10 cellular contexts compared by ENCODE assay signal in the genomic region with DNA sequence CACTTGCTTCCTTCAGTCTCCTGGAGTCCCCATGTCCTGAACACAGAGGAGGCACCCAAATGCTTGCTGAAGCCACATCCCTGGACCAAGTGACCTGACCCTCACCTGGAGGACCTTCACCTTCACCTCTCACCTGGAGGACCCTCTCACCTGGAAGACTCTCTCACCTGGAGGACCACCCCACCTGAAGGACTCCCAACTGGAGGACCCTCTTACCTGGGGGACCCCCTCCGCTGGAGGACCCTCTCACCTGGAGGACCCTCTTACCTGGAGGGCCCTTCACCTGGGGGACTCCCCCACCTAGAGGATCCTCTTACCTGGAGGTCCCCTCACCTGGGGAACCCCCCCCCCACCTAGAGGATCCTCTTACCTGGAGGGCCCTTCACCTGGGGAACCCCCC. TPM values are rescaled to one million over a fixed set of nuclear protein-coding genes. Genes with fewer than 3 reads are reported as not detected.
DNase-seq lines count a peak whose midpoint lies in the region; ATAC-seq, FAIRE-seq and TF ChIP-seq lines count a peak whose summit lies in the region.
"Had no signal": no experiment of that assay in that cellular context is flagged by ENCODE, and none has a peak within 500 bp of the region (broad histone marks: within the 10 kb centered on the region; RNA-seq: fewer than 3 reads in every experiment).

No MANE protein-coding gene starts in this region.

- H3K27me3 Mint-ChIP-seq in activated naive CD4-positive, alpha-beta T cell treated with anti-CD3 and anti-CD28 coated beads for 36 hours (ENCODE audit: low read depth) = no peaks in the 10 kb centered on the region
- no peaks in the 10 kb centered on the region for H3K27me3 Mint-ChIP-seq in activated B cell treated with CpG ODN at 0.5 μM for 24 hours

- no peak overlapping the region for H3K4me3 ChIP-seq in HepG2 (replicated peaks in 1 of 3; ENCODE audit: insufficient read depth in 1 of 3, low read depth in 2 of 3, low read length in 3 of 3)
- H3K4me3 ChIP-seq in suprapubic skin = peak overlapping the region; percentile 71
- no peak overlapping the region for H3K4me3 ChIP-seq in ascending aorta
- H3K4me3 ChIP-seq in tibial artery = no peak overlapping the region

- H3K36me3 ChIP-seq in HepG2 (replicated peaks in 1 of 2; ENCODE audit: control insufficient read depth in 1 of 2, insufficient read depth in 2 of 2, low read length in 2 of 2) (no peaks in the 10 kb centered on the region), suprapubic skin (peaks cover 15% of the 10 kb centered on the region), ascending aorta (peaks cover 4% of the 10 kb centered on the region in 2 donors), tibial artery (peaks cover 0 to 20% (median 7%) of the 10 kb centered on the region in 3 donors)
- H3K36me3 ChIP-seq: neutrophil had no signal

- TF ChIP-seq RAD21 in HepG2 (CRISPR knock-in tag; IDR thresholded peaks at IDR 0.05) = no peak

- TF ChIP-seq POLR2A in HepG2 (IDR thresholded peaks at IDR 0.05; ENCODE audit: insufficient read depth in 1 of 2, low read depth in 2 of 2, low read length in 2 of 2) (no peak), suprapubic skin (IDR thresholded peaks at IDR 0.05) (no peak)

- peaks cover 58% of the 10 kb centered on the region for H3K4me1 ChIP-seq in HepG2 (ENCODE audit: insufficient read depth, low read length)
- H3K4me1 ChIP-seq in suprapubic skin = peaks cover 21% of the 10 kb centered on the region
- H3K4me1 ChIP-seq in ascending aorta = peaks cover 4 to 5% of the 10 kb centered on the region in 2 donors
- H3K4me1 ChIP-seq in tibial artery = peaks cover 0 to 13% (median 8%) of the 10 kb centered on the region in 4 donors

- 100% methylated on average over 1 of the region's 1 CpG for WGBS in HepG2 (ENCODE audit: low lambda C conversion rate)
- 90% methylated on average over 1 of the region's 1 CpG for WGBS in suprapubic skin

- H3K9me3 ChIP-seq in HepG2 (ENCODE audit: low read length) (peaks cover 15% of the 10 kb centered on the region), suprapubic skin (no peaks in the 10 kb centered on the region), ascending aorta (no peaks in the 10 kb centered on the region), tibial artery (no peaks in the 10 kb centered on the region)
- H3K9me3 ChIP-seq: neutrophil had no signal

- intact Hi-C loops in activated naive CD4-positive, alpha-beta T cell treated with anti-CD3 and anti-CD28 coated beads for 36 hours (cut with micrococcal nuclease) = loop anchor here (1.0 to 2.0 kb wide), 2 partner anchors 15 to 27 kb away; partner anchors contain the start of gene SPATA2L
- intact Hi-C loops in activated B cell treated with CpG ODN at 0.5 μM for 24 hours (cut with micrococcal nuclease) (loop anchor here (1.0 to 5.0 kb wide), 4 partner anchors 14 to 186 kb away; partner anchors contain the start of genes TCF25 and ZNF276), HepG2 (cut with micrococcal nuclease; ENCODE audit: unreplicated experiment) (loop anchor here (2.0 kb wide), 2 partner anchors 15 kb away; partner anchors contain the start of gene SPATA2L), ascending aorta (cut with DNase I) (loop anchor here (1.0 to 10.0 kb wide), 4 partner anchors 14 to 441 kb away; partner anchors contain the start of genes CHMP1A, SPATA33 and ZNF276), tibial artery (cut with DNase I; ENCODE audit: low total_unique reads) (no loop called here)

- no peak overlapping the region for H3K27ac Mint-ChIP-seq in activated naive CD4-positive, alpha-beta T cell treated with anti-CD3 and anti-CD28 coated beads for 36 hours
- no peak overlapping the region for H3K27ac Mint-ChIP-seq in activated B cell treated with CpG ODN at 0.5 μM for 24 hours

- H3K9ac ChIP-seq in HepG2 (ENCODE audit: insufficient read depth, low read depth, low read length) = no peak overlapping the region

- 0 out of 2 replicates have a peak overlapping the region, but pooled peaks have one; percentile 28 for H3K4me2 ChIP-seq in HepG2 (ENCODE audit: low read depth, low read length)

- H3K36me3 Mint-ChIP-seq in activated naive CD4-positive, alpha-beta T cell treated with anti-CD3 and anti-CD28 coated beads for 36 hours (ENCODE audit: low read depth) = peaks cover 14% of the 10 kb centered on the region
- peaks cover 15% of the 10 kb centered on the region for H3K36me3 Mint-ChIP-seq in activated B cell treated with CpG ODN at 0.5 μM for 24 hours (ENCODE audit: low read depth)

- ATAC-seq in activated B cell treated with CpG ODN at 0.5 μM for 24 hours (ENCODE audit: low read depth) (no peak), HepG2 (no peak)

- in situ Hi-C loops in HepG2 (cut with HindIII; ENCODE audit: extremely low pct_ligation_motif_present, low pct_unique_long_range_greater_than_20kb) = no loop called here

- TF ChIP-seq CTCF in activated B cell treated with CpG ODN at 0.5 μM for 24 hours (IDR thresholded peaks at IDR 0.05) (no peak), HepG2 (CRISPR knock-in tag; IDR thresholded peaks at IDR 0.05) (no peak), suprapubic skin (IDR thresholded peaks at IDR 0.05) (no peak), ascending aorta (IDR thresholded peaks at IDR 0.05) (no peak), tibial artery (IDR thresholded peaks at IDR 0.05) (no peak)

- H2AFZ ChIP-seq in HepG2 (ENCODE audit: low read length) = no peak overlapping the region

- H3K27me3 ChIP-seq in HepG2 (ENCODE audit: control insufficient read depth in 1 of 2, insufficient read depth in 2 of 2, low read length in 2 of 2) = no peaks in the 10 kb centered on the region
- H3K27me3 ChIP-seq in suprapubic skin = no peaks in the 10 kb centered on the region
- H3K27me3 ChIP-seq in ascending aorta = no peaks in the 10 kb centered on the region
- H3K27me3 ChIP-seq in tibial artery = no peaks in the 10 kb centered on the region
- H3K27me3 ChIP-seq: neutrophil had no signal

- H3K79me2 ChIP-seq in HepG2 (ENCODE audit: insufficient read depth, low read length) = no peaks in the 10 kb centered on the region

- no peaks in the 10 kb centered on the region for H4K20me1 ChIP-seq in HepG2 (ENCODE audit: insufficient read depth, low read length)

- no peaks in the 10 kb centered on the region for H3K9me3 Mint-ChIP-seq in activated naive CD4-positive, alpha-beta T cell treated with anti-CD3 and anti-CD28 coated beads for 36 hours
- no peaks in the 10 kb centered on the region for H3K9me3 Mint-ChIP-seq in activated B cell treated with CpG ODN at 0.5 μM for 24 hours

- no peak for DNase-seq in activated naive CD4-positive, alpha-beta T cell treated with anti-CD3 and anti-CD28 coated beads for 36 hours
- no peak for DNase-seq in activated naive CD4-positive, alpha-beta T cell treated with anti-CD3 and anti-CD28 coated beads, Interleukin-2, amount 50 U/mL, for 16 hours
- DNase-seq in activated B cell treated with CpG ODN at 0.5 μM for 24 hours = no peak
- DNase-seq in HepG2 (ENCODE audit: low spot score) = no peak
- DNase-seq in suprapubic skin (ENCODE audit: low spot score in 2 of 2) = no peak
- no peak for DNase-seq in cerebellar nuclear complex (lab: John Stamatoyannopoulos, UW)
- no peak for DNase-seq in ascending aorta (ENCODE audit: low spot score in 2 of 2)
- DNase-seq in tibial artery = no peak

- H3K4me3 Mint-ChIP-seq in activated naive CD4-positive, alpha-beta T cell treated with anti-CD3 and anti-CD28 coated beads for 36 hours = peak overlapping the region; percentile 55
- peak overlapping the region; percentile 63 for H3K4me3 Mint-ChIP-seq in activated B cell treated with CpG ODN at 0.5 μM for 24 hours

- H3K27ac ChIP-seq in HepG2 (ENCODE audit: extremely low read length, insufficient read depth, low read length) (peak overlapping the region; percentile 17), suprapubic skin (no peak overlapping the region), ascending aorta (no peak overlapping the region), tibial artery (no peak overlapping the region)

- no peak for TF ChIP-seq EP300 in HepG2 (IDR thresholded peaks at IDR 0.05; ENCODE audit: low read depth in 2 of 2, low read length in 2 of 2)
- no peak for TF ChIP-seq EP300 in HepG2 (CRISPR knock-in tag; IDR thresholded peaks at IDR 0.05; ENCODE audit: borderline replicate concordance)
- no peak for TF ChIP-seq EP300 in suprapubic skin (IDR thresholded peaks at IDR 0.05)

- no TSS peak for BruUV-seq in HepG2 (replicated peaks; lab: Mats Ljungman, UMichigan)

- FAIRE-seq in HepG2 (lab: Jason Lieb, UNC) = no peak
- FAIRE-seq: G401.6 had no signal

- POLR2A ChIA-PET in activated B cell treated with CpG ODN at 0.5 μM for 24 hours (lab: Charles Lee) = interaction anchor here (0.5 to 2.1 kb wide), 13 partner anchors 12 to 710 kb away, joined by 3 to 38 read pairs (median 4); partner anchors contain the start of genes CHMP1A, SPATA33 and TCF25
- POLR2A ChIA-PET in HepG2 (lab: Yijun Ruan, JAX) = interaction anchor here (1.1 to 2.5 kb wide), 2 partner anchors 9 to 14 kb away, joined by 7 to 32 read pairs; no protein-coding TSS in a partner anchor

- CTCF ChIA-PET in activated naive CD4-positive, alpha-beta T cell treated with anti-CD3 and anti-CD28 coated beads for 36 hours (lab: Charles Lee) = interaction anchor here (1.0 to 1.4 kb wide), 2 partner anchors 15 to 110 kb away, joined by 4 to 5 read pairs; partner anchors contain the start of genes CPNE7 and SPATA2L
- CTCF ChIA-PET in activated B cell treated with CpG ODN at 0.5 μM for 24 hours (lab: Charles Lee) = interaction anchor here (1.0 to 2.1 kb wide), 2 partner anchors 14 to 28 kb away, joined by 3 to 5 read pairs; partner anchors contain the start of genes CHMP1A and SPATA33
- CTCF ChIA-PET in HepG2 (lab: Yijun Ruan, JAX; ENCODE audit: low intra/inter-chr PET ratio, low total read pairs) = no interaction called here

- H3K4me1 Mint-ChIP-seq in activated naive CD4-positive, alpha-beta T cell treated with anti-CD3 and anti-CD28 coated beads for 36 hours (ENCODE audit: low read depth) = peaks cover 15% of the 10 kb centered on the region
- peaks cover 18% of the 10 kb centered on the region for H3K4me1 Mint-ChIP-seq in activated B cell treated with CpG ODN at 0.5 μM for 24 hours

RNA-seq across cellular contexts. Expression of gene CDK10, which starts 0.6 kb away (rescaled TPM):
- 100 to 1,000 TPM; 128 to 158 TPM for total RNA-seq in activated naive CD4-positive, alpha-beta T cell treated with anti-CD3 and anti-CD28 coated beads for 36 hours
- total RNA-seq in activated B cell treated with CpG ODN at 0.5 μM for 24 hours (67.9 and 76.1 TPM in 2 replicates), HepG2 (2016; rRNA removed; fragmentation: Illumina TruSeq; extraction: Trizol) (1.2 and 2.5 TPM in 2 replicates), suprapubic skin (100 to 1,000 TPM in 1 of 4 donors, 10 to 100 TPM in 3; 42.8 to 118 (median 55.0) TPM), ascending aorta (141 TPM)
- total RNA-seq in HepG2 (2016; cell fraction: cytosol; rRNA removed; fragmentation: Illumina TruSeq; extraction: Trizol; ENCODE audit: low read depth) = 4.2 and 5.8 TPM in 2 replicates
- 1.4 and 2.6 TPM in 2 replicates for total RNA-seq in HepG2 (2016; cell fraction: insoluble cytoplasmic fraction; rRNA removed; fragmentation: Illumina TruSeq; extraction: Trizol)
- 3.5 TPM in 2 replicates for total RNA-seq in HepG2 (2016; cell fraction: membrane; rRNA removed; fragmentation: Illumina TruSeq; extraction: Trizol)
- total RNA-seq in HepG2 (2016; cell fraction: nucleus; rRNA removed; fragmentation: Illumina TruSeq; extraction: Trizol) = 2.4 and 3.5 TPM in 2 replicates
- polyA plus RNA-seq in HepG2 (2011; rRNA removed) = 3.9 and 4.3 TPM in 2 replicates
- 1.5 and 2.1 TPM in 2 replicates for polyA plus RNA-seq in HepG2 (2011; cell fraction: cytosol; rRNA removed)
- 28.1 and 29.8 TPM in 2 replicates for polyA plus RNA-seq in HepG2 (2011; cell fraction: nucleus; rRNA removed)
- polyA plus RNA-seq in HepG2 (2012) = 2.7 and 6.1 TPM in 2 replicates
- polyA plus RNA-seq in HepG2 (2016; cell fraction: cytosol; fragmentation: Illumina TruSeq; extraction: Trizol; ENCODE audit: low read depth) = 1.1 TPM in 2 replicates
- polyA plus RNA-seq in HepG2 (2016; cell fraction: insoluble cytoplasmic fraction; fragmentation: Illumina TruSeq; extraction: Trizol; ENCODE audit: low read depth) = 1.1 and 1.2 TPM in 2 replicates
- 1.0 and 1.2 TPM in 2 replicates for polyA plus RNA-seq in HepG2 (2016; cell fraction: membrane; fragmentation: Illumina TruSeq; extraction: Trizol; ENCODE audit: low read depth)
- polyA plus RNA-seq in HepG2 (2016; cell fraction: nucleus; fragmentation: Illumina TruSeq; extraction: Trizol; ENCODE audit: insufficient read depth, low read depth) = 11.0 and 12.6 TPM in 2 replicates
- 2.9 and 43.1 TPM in 2 replicates for polyA minus RNA-seq in HepG2 (2011; rRNA and poly(A)+ RNA removed; ENCODE audit: low replicate concordance)
- 1.6 and 2.8 TPM in 2 replicates for polyA minus RNA-seq in HepG2 (2011; cell fraction: cytosol; rRNA and poly(A)+ RNA removed)
- polyA minus RNA-seq in HepG2 (2011; cell fraction: nucleus; rRNA and poly(A)+ RNA removed) = 4.5 and 5.8 TPM in 2 replicates

RNA-seq across cellular contexts. Expression of gene SPATA2L, which starts 15.6 kb away (rescaled TPM):
- 1 to 10 TPM in 1 of 2 experiments, under 1 TPM in 1; 0.93 to 1.2 TPM for total RNA-seq in activated naive CD4-positive, alpha-beta T cell treated with anti-CD3 and anti-CD28 coated beads for 36 hours
- total RNA-seq in activated B cell treated with CpG ODN at 0.5 μM for 24 hours (6.9 and 7.0 TPM in 2 replicates), HepG2 (2016; rRNA removed; fragmentation: Illumina TruSeq; extraction: Trizol) (17.0 and 20.7 TPM in 2 replicates), suprapubic skin (10 to 100 TPM; 14.1 to 32.3 (median 21.5) TPM), ascending aorta (34.7 TPM)
- 5.1 and 5.8 TPM in 2 replicates for total RNA-seq in HepG2 (2016; cell fraction: cytosol; rRNA removed; fragmentation: Illumina TruSeq; extraction: Trizol; ENCODE audit: low read depth)
- total RNA-seq in HepG2 (2016; cell fraction: insoluble cytoplasmic fraction; rRNA removed; fragmentation: Illumina TruSeq; extraction: Trizol) = 16.3 and 20.7 TPM in 2 replicates
- 12.5 and 13.4 TPM in 2 replicates for total RNA-seq in HepG2 (2016; cell fraction: membrane; rRNA removed; fragmentation: Illumina TruSeq; extraction: Trizol)
- 9.5 and 13.5 TPM in 2 replicates for total RNA-seq in HepG2 (2016; cell fraction: nucleus; rRNA removed; fragmentation: Illumina TruSeq; extraction: Trizol)
- 9.1 and 11.8 TPM in 2 replicates for polyA plus RNA-seq in HepG2 (2011; rRNA removed)
- polyA plus RNA-seq in HepG2 (2011; cell fraction: cytosol; rRNA removed) = 13.4 and 23.3 TPM in 2 replicates
- 26.3 and 28.3 TPM in 2 replicates for polyA plus RNA-seq in HepG2 (2011; cell fraction: nucleus; rRNA removed)
- 6.8 and 12.5 TPM in 2 replicates for polyA plus RNA-seq in HepG2 (2012)
- polyA plus RNA-seq in HepG2 (2016; cell fraction: cytosol; fragmentation: Illumina TruSeq; extraction: Trizol; ENCODE audit: low read depth) = 3.0 and 3.1 TPM in 2 replicates
- 13.3 and 14.0 TPM in 2 replicates for polyA plus RNA-seq in HepG2 (2016; cell fraction: insoluble cytoplasmic fraction; fragmentation: Illumina TruSeq; extraction: Trizol; ENCODE audit: low read depth)
- 5.3 and 7.7 TPM in 2 replicates for polyA plus RNA-seq in HepG2 (2016; cell fraction: membrane; fragmentation: Illumina TruSeq; extraction: Trizol; ENCODE audit: low read depth)
- 14.9 and 15.5 TPM in 2 replicates for polyA plus RNA-seq in HepG2 (2016; cell fraction: nucleus; fragmentation: Illumina TruSeq; extraction: Trizol; ENCODE audit: insufficient read depth, low read depth)
- 3.5 and 31.4 TPM in 2 replicates for polyA minus RNA-seq in HepG2 (2011; rRNA and poly(A)+ RNA removed; ENCODE audit: low replicate concordance)
- polyA minus RNA-seq in HepG2 (2011; cell fraction: cytosol; rRNA and poly(A)+ RNA removed) = 16.7 and 20.7 TPM in 2 replicates
- polyA minus RNA-seq in HepG2 (2011; cell fraction: nucleus; rRNA and poly(A)+ RNA removed) = 8.8 and 8.9 TPM in 2 replicates

RNA-seq across cellular contexts. Expression of gene SPATA33, which starts 28.3 kb away (rescaled TPM):
- total RNA-seq in activated naive CD4-positive, alpha-beta T cell treated with anti-CD3 and anti-CD28 coated beads for 36 hours = 1 to 10 TPM; 6.5 to 7.0 TPM
- 8.5 TPM in 2 replicates for total RNA-seq in activated B cell treated with CpG ODN at 0.5 μM for 24 hours
- total RNA-seq in HepG2 (2016; rRNA removed; fragmentation: Illumina TruSeq; extraction: Trizol) = 11.0 and 11.2 TPM in 2 replicates
- 9.1 and 14.3 TPM in 2 replicates for total RNA-seq in HepG2 (2016; cell fraction: cytosol; rRNA removed; fragmentation: Illumina TruSeq; extraction: Trizol; ENCODE audit: low read depth)
- 11.7 and 12.8 TPM in 2 replicates for total RNA-seq in HepG2 (2016; cell fraction: insoluble cytoplasmic fraction; rRNA removed; fragmentation: Illumina TruSeq; extraction: Trizol)
- 14.6 and 17.6 TPM in 2 replicates for total RNA-seq in HepG2 (2016; cell fraction: membrane; rRNA removed; fragmentation: Illumina TruSeq; extraction: Trizol)
- total RNA-seq in HepG2 (2016; cell fraction: nucleus; rRNA removed; fragmentation: Illumina TruSeq; extraction: Trizol) = 9.0 and 10.4 TPM in 2 replicates
- polyA plus RNA-seq in HepG2 (2011; rRNA removed) = 5.7 and 6.3 TPM in 2 replicates
- 3.3 and 3.5 TPM in 2 replicates for polyA plus RNA-seq in HepG2 (2011; cell fraction: cytosol; rRNA removed)
- polyA plus RNA-seq in HepG2 (2011; cell fraction: nucleus; rRNA removed) = 14.9 and 16.4 TPM in 2 replicates
- 8.1 and 9.7 TPM in 2 replicates for polyA plus RNA-seq in HepG2 (2012)
- polyA plus RNA-seq in HepG2 (2016; cell fraction: cytosol; fragmentation: Illumina TruSeq; extraction: Trizol; ENCODE audit: low read depth) = 17.1 and 17.6 TPM in 2 replicates
- polyA plus RNA-seq in HepG2 (2016; cell fraction: insoluble cytoplasmic fraction; fragmentation: Illumina TruSeq; extraction: Trizol; ENCODE audit: low read depth) = 12.9 and 16.7 TPM in 2 replicates
- 20.1 and 25.8 TPM in 2 replicates for polyA plus RNA-seq in HepG2 (2016; cell fraction: membrane; fragmentation: Illumina TruSeq; extraction: Trizol; ENCODE audit: low read depth)
- 25.8 and 32.4 TPM in 2 replicates for polyA plus RNA-seq in HepG2 (2016; cell fraction: nucleus; fragmentation: Illumina TruSeq; extraction: Trizol; ENCODE audit: insufficient read depth, low read depth)
- polyA minus RNA-seq in HepG2 (2011; rRNA and poly(A)+ RNA removed; ENCODE audit: low replicate concordance) = 6.0 and 18.6 TPM in 2 replicates
- polyA minus RNA-seq in HepG2 (2011; cell fraction: cytosol; rRNA and poly(A)+ RNA removed) = 1.4 and 1.8 TPM in 2 replicates
- polyA minus RNA-seq in HepG2 (2011; cell fraction: nucleus; rRNA and poly(A)+ RNA removed) = 7.2 and 7.7 TPM in 2 replicates
- total RNA-seq in suprapubic skin = 1 to 10 TPM; 3.2 to 9.7 (median 4.4) TPM
- total RNA-seq in ascending aorta = 0.21 TPM

RNA-seq across cellular contexts. Expression of gene CHMP1A, which starts 28.4 kb away (rescaled TPM):
- total RNA-seq in activated naive CD4-positive, alpha-beta T cell treated with anti-CD3 and anti-CD28 coated beads for 36 hours = 10 to 100 TPM; 46.8 to 48.4 TPM
- 89.8 and 98.7 TPM in 2 replicates for total RNA-seq in activated B cell treated with CpG ODN at 0.5 μM for 24 hours
- total RNA-seq in HepG2 (2016; rRNA removed; fragmentation: Illumina TruSeq; extraction: Trizol) = 69.4 and 80.0 TPM in 2 replicates
- 12.3 and 14.1 TPM in 2 replicates for total RNA-seq in HepG2 (2016; cell fraction: cytosol; rRNA removed; fragmentation: Illumina TruSeq; extraction: Trizol; ENCODE audit: low read depth)
- 68.7 and 70.7 TPM in 2 replicates for total RNA-seq in HepG2 (2016; cell fraction: insoluble cytoplasmic fraction; rRNA removed; fragmentation: Illumina TruSeq; extraction: Trizol)
- 36.1 and 43.1 TPM in 2 replicates for total RNA-seq in HepG2 (2016; cell fraction: membrane; rRNA removed; fragmentation: Illumina TruSeq; extraction: Trizol)
- total RNA-seq in HepG2 (2016; cell fraction: nucleus; rRNA removed; fragmentation: Illumina TruSeq; extraction: Trizol) = 43.4 and 46.6 TPM in 2 replicates
- polyA plus RNA-seq in HepG2 (2011; rRNA removed) = 73.3 and 87.2 TPM in 2 replicates
- polyA plus RNA-seq in HepG2 (2011; cell fraction: cytosol; rRNA removed) = 71.4 and 105 TPM in 2 replicates
- 141 and 163 TPM in 2 replicates for polyA plus RNA-seq in HepG2 (2011; cell fraction: nucleus; rRNA removed)
- 39.3 and 47.1 TPM in 2 replicates for polyA plus RNA-seq in HepG2 (2012)
- 9.6 and 12.7 TPM in 2 replicates for polyA plus RNA-seq in HepG2 (2016; cell fraction: cytosol; fragmentation: Illumina TruSeq; extraction: Trizol; ENCODE audit: low read depth)
- polyA plus RNA-seq in HepG2 (2016; cell fraction: insoluble cytoplasmic fraction; fragmentation: Illumina TruSeq; extraction: Trizol; ENCODE audit: low read depth) = 89.2 and 96.6 TPM in 2 replicates
- 29.6 and 33.2 TPM in 2 replicates for polyA plus RNA-seq in HepG2 (2016; cell fraction: membrane; fragmentation: Illumina TruSeq; extraction: Trizol; ENCODE audit: low read depth)
- 105 and 109 TPM in 2 replicates for polyA plus RNA-seq in HepG2 (2016; cell fraction: nucleus; fragmentation: Illumina TruSeq; extraction: Trizol; ENCODE audit: insufficient read depth, low read depth)
- 73.7 and 140 TPM in 2 replicates for polyA minus RNA-seq in HepG2 (2011; rRNA and poly(A)+ RNA removed; ENCODE audit: low replicate concordance)
- 50.0 and 50.5 TPM in 2 replicates for polyA minus RNA-seq in HepG2 (2011; cell fraction: cytosol; rRNA and poly(A)+ RNA removed)
- polyA minus RNA-seq in HepG2 (2011; cell fraction: nucleus; rRNA and poly(A)+ RNA removed) = 25.8 and 33.6 TPM in 2 replicates
- total RNA-seq in suprapubic skin = 100 to 1,000 TPM in 1 of 4 donors, 10 to 100 TPM in 3; 71.8 to 125 (median 86.6) TPM
- 153 TPM for total RNA-seq in ascending aorta

RNA-seq across cellular contexts. Expression of gene VPS9D1, which starts 34.8 kb away (rescaled TPM):
- 1 to 10 TPM in 1 of 2 experiments, under 1 TPM in 1; 0.91 to 1.4 TPM for total RNA-seq in activated naive CD4-positive, alpha-beta T cell treated with anti-CD3 and anti-CD28 coated beads for 36 hours
- total RNA-seq in activated B cell treated with CpG ODN at 0.5 μM for 24 hours (6.6 and 7.4 TPM in 2 replicates), HepG2 (2016; rRNA removed; fragmentation: Illumina TruSeq; extraction: Trizol) (3.8 and 10.1 TPM in 2 replicates), suprapubic skin (10 to 100 TPM in 3 of 4 donors, 1 to 10 TPM in 1; 9.1 to 13.5 (median 10.2) TPM), ascending aorta (17.2 TPM)
- total RNA-seq in HepG2 (2016; cell fraction: cytosol; rRNA removed; fragmentation: Illumina TruSeq; extraction: Trizol; ENCODE audit: low read depth) = 2.4 and 3.2 TPM in 2 replicates
- total RNA-seq in HepG2 (2016; cell fraction: insoluble cytoplasmic fraction; rRNA removed; fragmentation: Illumina TruSeq; extraction: Trizol) = 4.2 and 9.2 TPM in 2 replicates
- 5.2 and 6.8 TPM in 2 replicates for total RNA-seq in HepG2 (2016; cell fraction: membrane; rRNA removed; fragmentation: Illumina TruSeq; extraction: Trizol)
- total RNA-seq in HepG2 (2016; cell fraction: nucleus; rRNA removed; fragmentation: Illumina TruSeq; extraction: Trizol) = 13.1 and 15.5 TPM in 2 replicates
- polyA plus RNA-seq in HepG2 (2011; rRNA removed) = 13.2 and 18.6 TPM in 2 replicates
- polyA plus RNA-seq in HepG2 (2011; cell fraction: cytosol; rRNA removed) = 4.5 and 5.7 TPM in 2 replicates
- 111 and 130 TPM in 2 replicates for polyA plus RNA-seq in HepG2 (2011; cell fraction: nucleus; rRNA removed)
- 7.5 and 10.0 TPM in 2 replicates for polyA plus RNA-seq in HepG2 (2012)
- polyA plus RNA-seq in HepG2 (2016; cell fraction: cytosol; fragmentation: Illumina TruSeq; extraction: Trizol; ENCODE audit: low read depth) = 2.5 and 3.3 TPM in 2 replicates
- 4.6 and 6.5 TPM in 2 replicates for polyA plus RNA-seq in HepG2 (2016; cell fraction: insoluble cytoplasmic fraction; fragmentation: Illumina TruSeq; extraction: Trizol; ENCODE audit: low read depth)
- 5.7 and 6.3 TPM in 2 replicates for polyA plus RNA-seq in HepG2 (2016; cell fraction: membrane; fragmentation: Illumina TruSeq; extraction: Trizol; ENCODE audit: low read depth)
- 51.9 and 55.4 TPM in 2 replicates for polyA plus RNA-seq in HepG2 (2016; cell fraction: nucleus; fragmentation: Illumina TruSeq; extraction: Trizol; ENCODE audit: insufficient read depth, low read depth)
- polyA minus RNA-seq in HepG2 (2011; rRNA and poly(A)+ RNA removed; ENCODE audit: low replicate concordance) = 4.4 and 8.1 TPM in 2 replicates
- 2.2 and 5.0 TPM in 2 replicates for polyA minus RNA-seq in HepG2 (2011; cell fraction: cytosol; rRNA and poly(A)+ RNA removed)
- polyA minus RNA-seq in HepG2 (2011; cell fraction: nucleus; rRNA and poly(A)+ RNA removed) = 6.8 and 7.5 TPM in 2 replicates

Comparison
In these comparisons a context has a peak if more than half of its experiments do, and no peak if none do; other contexts are left out.
1. RNA of gene CDK10, which starts 0.6 kb away (total RNA-seq): 128 to 158 TPM in activated naive CD4-positive, alpha-beta T cell treated with anti-CD3 and anti-CD28 coated beads for 36 hours, 141 TPM in ascending aorta (single experiment), 67.9 to 76.1 TPM in activated B cell treated with CpG ODN at 0.5 μM for 24 hours and 42.8 to 118 TPM in suprapubic skin; 1.2 to 5.8 TPM in HepG2; every median in the first group is over 4 times any median in the second.